In the genomic region with DNA sequence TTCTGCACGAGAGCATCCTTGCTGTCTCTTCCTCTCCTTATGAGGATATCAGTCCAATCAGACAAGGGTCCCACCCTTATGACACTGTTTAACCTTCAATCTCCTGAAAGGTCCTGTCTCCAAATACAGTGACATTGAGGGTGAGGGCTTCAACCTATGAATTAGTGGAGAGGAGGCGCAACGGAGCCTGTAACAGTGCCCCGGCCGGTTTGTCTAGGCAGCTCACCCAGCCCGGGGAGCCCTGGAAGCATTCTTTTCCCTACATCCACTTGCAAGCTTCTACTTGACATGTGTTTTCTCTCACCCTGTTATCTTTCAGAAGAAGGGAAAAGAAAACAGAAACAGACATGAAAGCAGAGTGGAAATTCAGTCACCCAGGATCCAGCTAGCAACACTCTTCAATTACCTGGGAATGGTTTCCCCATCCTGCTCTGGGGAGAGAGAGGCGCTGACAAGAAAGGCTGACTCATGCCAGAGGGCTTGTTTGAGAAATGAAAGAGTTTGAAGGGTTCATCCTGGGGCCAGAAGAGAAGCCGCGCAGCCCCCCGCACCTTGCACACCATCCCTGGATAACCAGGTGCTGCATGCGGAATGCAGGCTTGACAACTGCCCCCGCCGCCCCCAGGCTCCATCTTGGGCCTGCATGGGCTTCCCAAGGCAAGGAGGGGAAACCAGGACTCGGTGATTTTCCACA, we compare ENCODE assay signal across 22 cellular contexts.
DNase-seq lines count a peak whose midpoint lies in the region; ATAC-seq and TF ChIP-seq lines count a peak whose summit lies in the region.
"Had no signal": no experiment of that assay in that cellular context is flagged by ENCODE, and none has a peak within 500 bp of the region (broad histone marks: within the 10 kb centered on the region; RNA-seq: fewer than 3 reads in every experiment).

No MANE protein-coding gene starts in this region.

- TF ChIP-seq POLR2A in heart left ventricle (IDR thresholded peaks at IDR 0.05) (no peak), esophagus muscularis mucosa (IDR thresholded peaks at IDR 0.05; ENCODE audit: low read depth) (no peak), vagina (IDR thresholded peaks at IDR 0.05) (no peak), Peyer's patch (IDR thresholded peaks at IDR 0.05) (no peak)

- H3K27me3 Mint-ChIP-seq in neural progenitor cell (ENCODE audit: insufficient read depth, low read depth): peaks cover 10% of the 10 kb centered on the region
- peaks cover 0 to 4% of the 10 kb centered on the region in 2 donors for H3K27me3 Mint-ChIP-seq in natural killer cell treated with Interleukin-12 subunit alpha and Interleukin-12 subunit beta and Interleukin-15 and Interleukin-18, amount 100 ng/mL, for 72 hours

- H3K9me3 Mint-ChIP-seq in neural progenitor cell: peaks cover 4% of the 10 kb centered on the region
- H3K9me3 Mint-ChIP-seq in natural killer cell treated with Interleukin-12 subunit alpha and Interleukin-12 subunit beta and Interleukin-15 and Interleukin-18, amount 100 ng/mL, for 72 hours: no peaks in the 10 kb centered on the region
- H3K9me3 Mint-ChIP-seq: stimulated activated effector memory CD8-positive, alpha-beta T cell treated with anti-CD3 and anti-CD28 coated beads, Interleukin-12 subunit alpha, Interleukin-12 subunit beta, amount 100 ng/mL, for 72 hours had no signal

- 50 to 60% (median 54%) methylated on average over 14 of the region's 14 CpGs for WGBS in heart left ventricle, 4 donors
- WGBS in esophagus muscularis mucosa: 59% methylated on average over 14 of the region's 14 CpGs

- TF ChIP-seq EP300 in esophagus muscularis mucosa (IDR thresholded peaks at IDR 0.05): no peak

- H3K9me3 ChIP-seq in right atrium auricular region (peaks cover 0 to under 1% of the 10 kb centered on the region in 2 donors), heart left ventricle (peaks cover 0 to 3% (median 0%) of the 10 kb centered on the region in 12 donors), esophagus muscularis mucosa (no peaks in the 10 kb centered on the region), neural progenitor cell (ENCODE audit: low read depth) (no peaks in the 10 kb centered on the region), vagina (no peaks in the 10 kb centered on the region), Peyer's patch (no peaks in the 10 kb centered on the region)
- H3K9me3 ChIP-seq: mucosa of descending colon, neutrophil, sigmoid colon, testis had no signal

- H2AFZ ChIP-seq in neural progenitor cell (replicated peaks): no peak overlapping the region

- TF ChIP-seq CTCF in right atrium auricular region (IDR thresholded peaks at IDR 0.05) (no peak), heart left ventricle (IDR thresholded peaks at IDR 0.05) (no peak), esophagus muscularis mucosa (IDR thresholded peaks at IDR 0.05) (no peak), neural progenitor cell (IDR thresholded peaks at IDR 0.05) (no peak), vagina (IDR thresholded peaks at IDR 0.05) (no peak), Peyer's patch (IDR thresholded peaks at IDR 0.05) (no peak)

- no peak for ATAC-seq in heart left ventricle
- no peak for ATAC-seq in natural killer cell treated with Interleukin-12 subunit alpha and Interleukin-12 subunit beta and Interleukin-15 and Interleukin-18, amount 100 ng/mL, for 72 hours
- ATAC-seq: GM12878; mucosa of descending colon; stimulated activated effector memory CD8-positive, alpha-beta T cell treated with anti-CD3 and anti-CD28 coated beads, Interleukin-12 subunit alpha, Interleukin-12 subunit beta, amount 100 ng/mL, for 72 hours had no signal

- H3K27ac Mint-ChIP-seq in neural progenitor cell: peak overlapping the region; percentile 53
- no peak overlapping the region for H3K27ac Mint-ChIP-seq in natural killer cell treated with Interleukin-12 subunit alpha and Interleukin-12 subunit beta and Interleukin-15 and Interleukin-18, amount 100 ng/mL, for 72 hours
- H3K27ac Mint-ChIP-seq: stimulated activated effector memory CD8-positive, alpha-beta T cell treated with anti-CD3 and anti-CD28 coated beads, Interleukin-12 subunit alpha, Interleukin-12 subunit beta, amount 100 ng/mL, for 72 hours had no signal

- H3K36me3 ChIP-seq in right atrium auricular region (no peaks in the 10 kb centered on the region), heart left ventricle (no peaks in the 10 kb centered on the region), esophagus muscularis mucosa (no peaks in the 10 kb centered on the region), neural progenitor cell (no peaks in the 10 kb centered on the region), vagina (no peaks in the 10 kb centered on the region), Peyer's patch (no peaks in the 10 kb centered on the region)
- H3K36me3 ChIP-seq: neutrophil, sigmoid colon had no signal

- H3K4me1 ChIP-seq in right atrium auricular region (peaks cover 0 to 10% of the 10 kb centered on the region in 2 donors), heart left ventricle (peaks cover 0 to 7% (median 0%) of the 10 kb centered on the region in 12 donors), esophagus muscularis mucosa (peaks cover 0 to 6% (median 0%) of the 10 kb centered on the region in 4 donors), neural progenitor cell (peaks cover 20% of the 10 kb centered on the region), vagina (no peaks in the 10 kb centered on the region), Peyer's patch (no peaks in the 10 kb centered on the region)
- H3K4me1 ChIP-seq: sigmoid colon had no signal

- H3K27ac ChIP-seq in right atrium auricular region (no peak overlapping the region), heart left ventricle (no peak overlapping the region), esophagus muscularis mucosa (replicated peaks in 1 of 4) (no peak overlapping the region), neural progenitor cell (no peak overlapping the region), vagina (no peak overlapping the region), Peyer's patch (no peak overlapping the region)
- H3K27ac ChIP-seq: HL-60, neutrophil, sigmoid colon, testis had no signal

- H3K27me3 ChIP-seq in right atrium auricular region (no peaks in the 10 kb centered on the region), heart left ventricle (peaks cover 0 to 32% (median 4%) of the 10 kb centered on the region in 9 donors), esophagus muscularis mucosa (peaks cover 0 to 40% (median 0%) of the 10 kb centered on the region in 4 donors), neural progenitor cell (no peaks in the 10 kb centered on the region), vagina (no peaks in the 10 kb centered on the region), Peyer's patch (no peaks in the 10 kb centered on the region)
- H3K27me3 ChIP-seq: testis had no signal

- DNase-seq in right atrium auricular region (ENCODE audit: low spot score): peak; percentile 57
- no peak for DNase-seq in heart left ventricle
- peak; percentile 78 for DNase-seq in esophagus muscularis mucosa (ENCODE audit: extremely low spot score)
- DNase-seq in neural progenitor cell (ENCODE audit: low spot score): no peak
- peak; percentile 70 to 94 for DNase-seq in vagina (ENCODE audit: extremely low spot score in 2 of 2)
- no peak for DNase-seq in amniotic stem cell (lab: John Stamatoyannopoulos, UW)
- DNase-seq in natural killer cell treated with Interleukin-12 subunit alpha and Interleukin-12 subunit beta and Interleukin-15 and Interleukin-18, amount 100 ng/mL, for 72 hours (ENCODE audit: low spot score): no peak
- no peak for DNase-seq in Peyer's patch
- DNase-seq: activated CD4-positive, alpha-beta T cell treated with anti-CD3 and anti-CD28 coated beads, Interleukin-2, amount 50 U/mL, for 1 hour; activated naive CD4-positive, alpha-beta T cell; central memory CD4-positive, alpha-beta T cell; DMS 273 treated with DMSO at 0.1 percent for 48 hours; mucosa of descending colon; NCI-H526 treated with DMSO at 0.1 percent for 48 hours; Right ventricle myocardium superior; sigmoid colon; T-helper 1 cell; testis had no signal

- H3F3A ChIP-seq in neural progenitor cell (ENCODE audit: low read depth): peaks cover 8% of the 10 kb centered on the region

- no peaks in the 10 kb centered on the region for H3K79me2 ChIP-seq in neural progenitor cell (ENCODE audit: low read depth)

- no peaks in the 10 kb centered on the region for H3K36me3 Mint-ChIP-seq in neural progenitor cell
- H3K36me3 Mint-ChIP-seq in natural killer cell treated with Interleukin-12 subunit alpha and Interleukin-12 subunit beta and Interleukin-15 and Interleukin-18, amount 100 ng/mL, for 72 hours: no peaks in the 10 kb centered on the region
- H3K36me3 Mint-ChIP-seq: stimulated activated effector memory CD8-positive, alpha-beta T cell treated with anti-CD3 and anti-CD28 coated beads, Interleukin-12 subunit alpha, Interleukin-12 subunit beta, amount 100 ng/mL, for 72 hours had no signal

- peaks cover 50% of the 10 kb centered on the region for H3K4me1 Mint-ChIP-seq in neural progenitor cell
- no peaks in the 10 kb centered on the region for H3K4me1 Mint-ChIP-seq in natural killer cell treated with Interleukin-12 subunit alpha and Interleukin-12 subunit beta and Interleukin-15 and Interleukin-18, amount 100 ng/mL, for 72 hours (ENCODE audit: low read depth in 2 of 2)
- H3K4me1 Mint-ChIP-seq: stimulated activated effector memory CD8-positive, alpha-beta T cell treated with anti-CD3 and anti-CD28 coated beads, Interleukin-12 subunit alpha, Interleukin-12 subunit beta, amount 100 ng/mL, for 72 hours had no signal

- intact Hi-C loops in heart left ventricle (cut with DNase I) (no loop called here), esophagus muscularis mucosa (cut with DNase I) (no loop called here), vagina (cut with DNase I) (no loop called here)

- no peak overlapping the region for H3K4me3 Mint-ChIP-seq in neural progenitor cell
- H3K4me3 Mint-ChIP-seq in natural killer cell treated with Interleukin-12 subunit alpha and Interleukin-12 subunit beta and Interleukin-15 and Interleukin-18, amount 100 ng/mL, for 72 hours: no peak overlapping the region
- H3K4me3 Mint-ChIP-seq: stimulated activated effector memory CD8-positive, alpha-beta T cell treated with anti-CD3 and anti-CD28 coated beads, Interleukin-12 subunit alpha, Interleukin-12 subunit beta, amount 100 ng/mL, for 72 hours had no signal

- H4K20me1 ChIP-seq in neural progenitor cell (ENCODE audit: low read depth): no peaks in the 10 kb centered on the region

- H3K4me3 ChIP-seq in right atrium auricular region: no peak overlapping the region
- H3K4me3 ChIP-seq in heart left ventricle: no peak overlapping the region
- H3K4me3 ChIP-seq in esophagus muscularis mucosa: no peak overlapping the region
- H3K4me3 ChIP-seq in neural progenitor cell: no peak overlapping the region
- no peak overlapping the region for H3K4me3 ChIP-seq in vagina
- H3K4me3 ChIP-seq in Peyer's patch: no peak overlapping the region
- H3K4me3 ChIP-seq: GM12878, mucosa of descending colon, sigmoid colon, testis had no signal

- H3K4me2 ChIP-seq in neural progenitor cell: no peak overlapping the region

- H3K9ac ChIP-seq in neural progenitor cell: no peak overlapping the region

Comparison
In these comparisons a context has a peak if more than half of its experiments do, and no peak if none do; other contexts are left out.
1. DNase-seq: peak in right atrium auricular region (single experiment), esophagus muscularis mucosa (single experiment) and vagina (2 of 2); none in heart left ventricle (0 of 5), neural progenitor cell (single experiment), amniotic stem cell (single experiment), natural killer cell treated with Interleukin-12 subunit alpha and Interleukin-12 subunit beta and Interleukin-15 and Interleukin-18, amount 100 ng/mL, for 72 hours (single experiment) and Peyer's patch (0 of 3).